ENCODE assay signal across 33 cellular contexts in genomic region chr12:109781668-109782321, GRCh38.
"Had no signal": no experiment of that assay in that cellular context is flagged by ENCODE, and none has a peak within 500 bp of the region (broad histone marks: within the 10 kb centered on the region; RNA-seq: fewer than 3 reads in every experiment).

No MANE protein-coding gene starts in this region.

- H3K9ac ChIP-seq: SK-N-SH had no signal

- ATAC-seq: activated CD8-positive, alpha-beta T cell treated with anti-CD3 and anti-CD28 coated beads for 36 hours; activated T-cell treated with anti-CD3 and anti-CD28 coated beads, Interleukin-2, amount 50 U/mL, for 72 hours; activated T-helper 17 cell treated with anti-CD3 and anti-CD28 coated beads, Interleukin-2, amount 50 U/mL, for 72 hours; PC-3 had no signal

- H3K27me3 ChIP-seq: brain microvascular endothelial cell, MG63, Peyer's patch, SJSA1 had no signal

- H3K27ac ChIP-seq: brain microvascular endothelial cell, Peyer's patch, SJSA1 had no signal

- H3K4me3 Mint-ChIP-seq: activated CD4-positive, alpha-beta T cell treated with anti-CD3 and anti-CD28 coated beads, Interleukin-2, amount 10 ng/mL, durations not matched to agents 24 days and 14 days; activated CD8-positive, alpha-beta T cell treated with anti-CD3 and anti-CD28 coated beads for 36 hours; activated naive CD8-positive, alpha-beta T cell treated with anti-CD3 and anti-CD28 coated beads for 36 hours; activated T-cell treated with anti-CD3 and anti-CD28 coated beads, Interleukin-2, amount 50 U/mL, for 72 hours; activated T-helper 17 cell treated with anti-CD3 and anti-CD28 coated beads, Interleukin-2, amount 50 U/mL, for 72 hours; T-helper 1 cell treated with Interleukin-12 subunit alpha and Interleukin-12 subunit beta and Interleukin-4 antibody, amounts not matched to agents 30 μg/mL and 1 μg/mL, for 36 hours; T-helper 2 cell treated with Interferon-gamma antibody and Interleukin-4, amounts not matched to agents 5 μg/mL and 100 μg/mL, for 36 hours had no signal

- H3K4me1 ChIP-seq: Peyer's patch, SJSA1 had no signal

- H3K9me3 Mint-ChIP-seq: activated CD4-positive, alpha-beta T cell treated with anti-CD3 and anti-CD28 coated beads, Interleukin-2, amount 10 ng/mL, durations not matched to agents 24 days and 14 days; activated CD8-positive, alpha-beta T cell treated with anti-CD3 and anti-CD28 coated beads for 36 hours; activated T-helper 17 cell treated with anti-CD3 and anti-CD28 coated beads, Interleukin-2, amount 50 U/mL, for 72 hours; T-helper 1 cell treated with Interleukin-12 subunit alpha and Interleukin-12 subunit beta and Interleukin-4 antibody, amounts not matched to agents 30 μg/mL and 1 μg/mL, for 36 hours had no signal

- H3K27me3 Mint-ChIP-seq: activated CD4-positive, alpha-beta T cell treated with anti-CD3 and anti-CD28 coated beads, Interleukin-2, amount 10 ng/mL, durations not matched to agents 24 days and 14 days; activated CD8-positive, alpha-beta T cell treated with anti-CD3 and anti-CD28 coated beads for 36 hours; activated naive CD8-positive, alpha-beta T cell treated with anti-CD3 and anti-CD28 coated beads for 36 hours; activated T-helper 17 cell treated with anti-CD3 and anti-CD28 coated beads, Interleukin-2, amount 50 U/mL, for 72 hours had no signal

- H3K4me2 ChIP-seq: SK-N-SH had no signal

- H3K36me3 Mint-ChIP-seq: activated naive CD8-positive, alpha-beta T cell treated with anti-CD3 and anti-CD28 coated beads for 36 hours had no signal

- H3K9me3 ChIP-seq: MG63, SK-N-SH had no signal

- DNase-seq: activated CD4-positive, alpha-beta T cell treated with anti-CD3 and anti-CD28 coated beads, Interleukin-2, amount 10 ng/mL, durations not matched to agents 24 days and 14 days; activated CD4-positive, alpha-beta T cell treated with anti-CD3 and anti-CD28 coated beads, Interleukin-2, amount 50 U/mL, for 4 hours; activated CD8-positive, alpha-beta T cell treated with anti-CD3 and anti-CD28 coated beads for 36 hours; activated effector memory CD4-positive, alpha-beta T cell treated with anti-CD3 and anti-CD28 coated beads, Interleukin-2, amount 50 U/mL, for 16 hours; activated naive CD4-positive, alpha-beta T cell; activated naive CD4-positive, alpha-beta T cell treated with anti-CD3 and anti-CD28 coated beads, Interleukin-2, amount 50 U/mL, for 16 hours; activated naive CD8-positive, alpha-beta T cell treated with anti-CD3 and anti-CD28 coated beads for 36 hours; activated T-cell treated with anti-CD3 and anti-CD28 coated beads, Interleukin-2, amount 50 U/mL, for 1 hour; activated T-cell treated with anti-CD3 and anti-CD28 coated beads, Interleukin-2, amount 50 U/mL, for 72 hours; amniotic stem cell; aorta; brain microvascular endothelial cell; central memory CD4-positive, alpha-beta T cell; Kasumi-1; MG63; MV-4-11; NCI-H1092; NCI-H1436 treated with DMSO at 0.1 percent for 48 hours; NCI-H1694 treated with DMSO at 0.1 percent for 48 hours; NCI-H2029; NCI-H510A; NCI-H526; NCI-H748 treated with DMSO at 0.1 percent for 48 hours; NK-92 treated with Interleukin-12 subunit alpha and Interleukin-12 subunit beta, amount 100 ng/mL, for 24 hours; PC-3; Peyer's patch; RPMI8226; SHP77 treated with DMSO at 0.1 percent for 48 hours; SK-N-SH had no signal

- H3K4me3 ChIP-seq: MG63, Peyer's patch, SJSA1 had no signal

- H3K36me3 ChIP-seq: brain microvascular endothelial cell, MG63, Peyer's patch, SJSA1 had no signal

- H3K27ac Mint-ChIP-seq: activated CD4-positive, alpha-beta T cell treated with anti-CD3 and anti-CD28 coated beads, Interleukin-2, amount 10 ng/mL, durations not matched to agents 24 days and 14 days; activated CD8-positive, alpha-beta T cell treated with anti-CD3 and anti-CD28 coated beads for 36 hours; activated naive CD8-positive, alpha-beta T cell treated with anti-CD3 and anti-CD28 coated beads for 36 hours; activated T-cell treated with anti-CD3 and anti-CD28 coated beads, Interleukin-2, amount 50 U/mL, for 72 hours; activated T-helper 17 cell treated with anti-CD3 and anti-CD28 coated beads, Interleukin-2, amount 50 U/mL, for 72 hours; T-helper 1 cell treated with Interleukin-12 subunit alpha and Interleukin-12 subunit beta and Interleukin-4 antibody, amounts not matched to agents 30 μg/mL and 1 μg/mL, for 36 hours; T-helper 2 cell treated with Interferon-gamma antibody and Interleukin-4, amounts not matched to agents 5 μg/mL and 100 μg/mL, for 36 hours had no signal
